10 cellular contexts compared by ENCODE assay signal in genomic region chr7:116633131-116633988, GRCh38. TPM values are rescaled to one million over a fixed set of nuclear protein-coding genes. Genes with fewer than 3 reads are reported as not detected.
A peak's percentile ranks its signal among the peaks of the same experiment; 100 is the strongest.
DNase-seq lines count a peak whose midpoint lies in the region; ATAC-seq, FAIRE-seq and TF ChIP-seq lines count a peak whose summit lies in the region.
"Had no signal": no experiment of that assay in that cellular context is flagged by ENCODE, and none has a peak within 500 bp of the region (broad histone marks: within the 10 kb centered on the region; RNA-seq: fewer than 3 reads in every experiment).

No MANE protein-coding gene starts in this region.

- H3K36me3 Mint-ChIP-seq in astrocyte (ENCODE audit: low read depth, unreplicated experiment) (no peaks in the 10 kb centered on the region), WTC11 (0 out of 2 replicates have a peak, but pooled peaks cover 3% of the 10 kb centered on the region)

- peak overlapping the region; percentile 33 for H2AFZ ChIP-seq in astrocyte (ENCODE audit: low read depth, low read length)
- peak overlapping the region; percentile 81 for H2AFZ ChIP-seq in osteoblast (ENCODE audit: low read length)

- POLR2A ChIA-PET in WTC11 (lab: Charles Lee) = no interaction called here

- no peak overlapping the region for H3K27ac Mint-ChIP-seq in astrocyte (ENCODE audit: unreplicated experiment)
- no peak overlapping the region for H3K27ac Mint-ChIP-seq in WTC11

- DNase-seq in GM10266 (ENCODE audit: extremely low spot score) (peak; percentile 22), astrocyte (ENCODE audit: low read depth) (peak; percentile 56), osteoblast (ENCODE audit: insufficient read length, low spot score, missing footprints) (peak; percentile 61), NCI-H524 (lab: John Stamatoyannopoulos, UW) (no peak), WTC11 (ENCODE audit: low spot score) (no peak)
- DNase-seq: activated CD8-positive, alpha-beta memory T cell treated with anti-CD3 and anti-CD28 coated beads for 24 hours; heart left ventricle had no signal

- H3K4me1 ChIP-seq in astrocyte (ENCODE audit: insufficient read depth, low read length) (peaks cover 15% of the 10 kb centered on the region), osteoblast (ENCODE audit: insufficient read depth, low read length) (peaks cover 33% of the 10 kb centered on the region)

- no peak for FAIRE-seq in astrocyte (lab: Jason Lieb, UNC)

- no peaks in the 10 kb centered on the region for H3K27me3 ChIP-seq in astrocyte (ENCODE audit: insufficient read depth, low read length)
- no peaks in the 10 kb centered on the region for H3K27me3 ChIP-seq in osteoblast (ENCODE audit: insufficient read depth, low read length)
- H3K27me3 ChIP-seq: heart left ventricle had no signal

- H3K4me2 ChIP-seq in astrocyte (ENCODE audit: low read length) = peak overlapping the region; percentile 66
- peak overlapping the region; percentile 64 for H3K4me2 ChIP-seq in osteoblast (ENCODE audit: insufficient read depth, low read length)

- H4K20me1 ChIP-seq in astrocyte (ENCODE audit: insufficient read depth, low read length) (no peaks in the 10 kb centered on the region), osteoblast (ENCODE audit: insufficient read depth, low read length) (no peaks in the 10 kb centered on the region)

- no peaks in the 10 kb centered on the region for H3K36me3 ChIP-seq in astrocyte (ENCODE audit: insufficient read depth, low read length)
- no peaks in the 10 kb centered on the region for H3K36me3 ChIP-seq in osteoblast (ENCODE audit: insufficient read depth, low read length)
- H3K36me3 ChIP-seq: heart left ventricle had no signal

- H3K79me2 ChIP-seq in astrocyte (ENCODE audit: insufficient read depth, low read length) = no peaks in the 10 kb centered on the region
- H3K79me2 ChIP-seq in osteoblast (ENCODE audit: insufficient read depth, low read length) = no peaks in the 10 kb centered on the region

- peaks cover 5% of the 10 kb centered on the region for H3K4me1 Mint-ChIP-seq in astrocyte (ENCODE audit: low read depth, unreplicated experiment)
- H3K4me1 Mint-ChIP-seq in WTC11 = 0 out of 2 replicates have a peak, but pooled peaks cover 3% of the 10 kb centered on the region

- no peak overlapping the region for H3K4me3 Mint-ChIP-seq in astrocyte (ENCODE audit: unreplicated experiment)
- no peak overlapping the region for H3K4me3 Mint-ChIP-seq in WTC11

- ATAC-seq in HG02588 (IDR thresholded peaks at IDR 0.05; ENCODE audit: unreplicated experiment) = peak; percentile 40
- ATAC-seq in HG03571 (IDR thresholded peaks at IDR 0.05; ENCODE audit: unreplicated experiment) = no peak
- ATAC-seq in GM21825 (IDR thresholded peaks at IDR 0.05; ENCODE audit: unreplicated experiment) = no peak
- no peak for ATAC-seq in WTC11

- no peaks in the 10 kb centered on the region for H3K9me3 ChIP-seq in astrocyte (ENCODE audit: insufficient read depth, low read depth, low read length)
- no peaks in the 10 kb centered on the region for H3K9me3 ChIP-seq in osteoblast (ENCODE audit: low read depth, low read length)
- H3K9me3 ChIP-seq: heart left ventricle had no signal

- H3K9me3 Mint-ChIP-seq in astrocyte (ENCODE audit: unreplicated experiment) (no peaks in the 10 kb centered on the region), WTC11 (0 out of 2 replicates have a peak, but pooled peaks cover 4% of the 10 kb centered on the region)

- CTCF ChIA-PET in WTC11 (lab: Charles Lee) = no interaction called here

- TF ChIP-seq CTCF in GM10266 (IDR thresholded peaks at IDR 0.05; ENCODE audit: control insufficient read depth, insufficient read depth, low read depth, missing control alignments) = no peak
- no peak for TF ChIP-seq CTCF in astrocyte (IDR thresholded peaks at IDR 0.05; ENCODE audit: insufficient read depth, low read depth, low read length)
- peak; percentile 19 for TF ChIP-seq CTCF in osteoblast (IDR thresholded peaks at IDR 0.05; ENCODE audit: extremely low read depth, low read depth, low read length)
- no peak for TF ChIP-seq CTCF in WTC11 (IDR thresholded peaks at IDR 0.05)

- H3K9ac ChIP-seq in astrocyte (ENCODE audit: low read length) = peak overlapping the region; percentile 45

- no peak overlapping the region for H3K4me3 ChIP-seq in astrocyte (ENCODE audit: insufficient read depth, low read depth, low read length)
- H3K4me3 ChIP-seq in osteoblast (ENCODE audit: insufficient read depth, low read length) = peak overlapping the region; percentile 34
- H3K4me3 ChIP-seq: heart left ventricle had no signal

- H3K27ac ChIP-seq in astrocyte (ENCODE audit: low read depth, low read length) = peak overlapping the region; percentile 49
- H3K27ac ChIP-seq in osteoblast (ENCODE audit: low read depth, low read length) = peak overlapping the region; percentile 47

- H3K27me3 Mint-ChIP-seq in astrocyte (ENCODE audit: low read depth, unreplicated experiment) = no peaks in the 10 kb centered on the region
- H3K27me3 Mint-ChIP-seq in WTC11 (ENCODE audit: low read depth) = no peaks in the 10 kb centered on the region

TF ChIP-seq in WTC11, 78 proteins besides CTCF, POLR2A, EP300 and RAD21:
- TF ChIP-seq NFYB (CRISPR knock-in tag; conservative IDR thresholded peaks at IDR 0.05; ENCODE audit: low read depth) = no peak
- no peak for TF ChIP-seq AFF4 (CRISPR knock-in tag; IDR thresholded peaks at IDR 0.05; ENCODE audit: borderline replicate concordance)
- no peak for TF ChIP-seq ZNF219 (CRISPR knock-in tag; IDR thresholded peaks at IDR 0.05; ENCODE audit: borderline replicate concordance)
- no peak for TF ChIP-seq MXD4 (CRISPR knock-in tag; IDR thresholded peaks at IDR 0.05; ENCODE audit: borderline replicate concordance)
- TF ChIP-seq ZBTB43 (CRISPR knock-in tag; IDR thresholded peaks at IDR 0.05) = no peak
- no peak for TF ChIP-seq GABPB1 (CRISPR knock-in tag; IDR thresholded peaks at IDR 0.05)
- no peak for TF ChIP-seq FOXK1 (CRISPR knock-in tag; IDR thresholded peaks at IDR 0.05)
- no peak for TF ChIP-seq NFATC4 (CRISPR knock-in tag; IDR thresholded peaks at IDR 0.05)
- TF ChIP-seq NR3C1 (CRISPR knock-in tag; conservative IDR thresholded peaks at IDR 0.05; ENCODE audit: low read depth) = no peak
- TF ChIP-seq, protein P1, sequence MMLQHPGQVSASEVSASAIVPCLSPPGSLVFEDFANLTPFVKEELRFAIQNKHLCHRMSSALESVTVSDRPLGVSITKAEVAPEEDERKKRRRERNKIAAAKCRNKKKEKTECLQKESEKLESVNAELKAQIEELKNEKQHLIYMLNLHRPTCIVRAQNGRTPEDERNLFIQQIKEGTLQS (CRISPR knock-in tag; conservative IDR thresholded peaks at IDR 0.05) = no peak
- no peak for TF ChIP-seq TEAD4 (CRISPR knock-in tag; IDR thresholded peaks at IDR 0.05)
- TF ChIP-seq ZNF671 (CRISPR knock-in tag; IDR thresholded peaks at IDR 0.05) = no peak

RNA-seq across cellular contexts. Expression of gene MET, which starts 38.6 kb away (rescaled TPM):
- total RNA-seq in astrocyte = 7.9 and 8.2 TPM in 2 replicates
- 55.0 and 61.9 TPM in 2 replicates for total RNA-seq in osteoblast
- 9.4 to 12.8 TPM (median 11.6 TPM) in 3 replicates for total RNA-seq in WTC11 (2021)

Comparison
In these comparisons a context has a peak if more than half of its experiments do, and no peak if none do; other contexts are left out.
1. DNase-seq: peak in GM10266 (single experiment), astrocyte (single experiment) and osteoblast (single experiment); none in NCI-H524 (0 of 2) and WTC11 (single experiment).